In genomic region chr22:17592201-17592600, GRCh38 we compare ENCODE assay signal across 21 cellular contexts. TPM values are rescaled to one million over a fixed set of nuclear protein-coding genes. Genes with fewer than 3 reads are reported as not detected.
"Had no signal": no experiment of that assay in that cellular context is flagged by ENCODE, and none has a peak within 500 bp of the region (broad histone marks: within the 10 kb centered on the region; RNA-seq: fewer than 3 reads in every experiment).

No MANE protein-coding gene starts in this region.

- H3K9me3 Mint-ChIP-seq: activated CD4-positive, alpha-beta memory T cell treated with anti-CD3 and anti-CD28 coated beads for 36 hours; natural killer cell; stimulated activated naive CD8-positive, alpha-beta T cell treated with anti-CD3 and anti-CD28 coated beads, Interleukin-15, Interleukin-2, amounts not matched to agents 100 ng/mL and 50 ng/mL, for 24 hours had no signal

- H3K27ac ChIP-seq: body of pancreas, foreskin keratinocyte, left ventricle myocardium inferior, prostate gland, thyroid gland had no signal

- H3K9me3 ChIP-seq: body of pancreas, left ventricle myocardium inferior, prostate gland, thyroid gland had no signal

- H3K27me3 Mint-ChIP-seq: activated CD4-positive, alpha-beta memory T cell treated with anti-CD3 and anti-CD28 coated beads for 36 hours; stimulated activated naive CD8-positive, alpha-beta T cell treated with anti-CD3 and anti-CD28 coated beads, Interleukin-15, Interleukin-2, amounts not matched to agents 100 ng/mL and 50 ng/mL, for 24 hours had no signal

- H3K27me3 ChIP-seq: body of pancreas, foreskin keratinocyte, thyroid gland had no signal

- H3K4me3 ChIP-seq: body of pancreas, left ventricle myocardium inferior, prostate gland, thyroid gland had no signal

- ATAC-seq: body of pancreas, foreskin keratinocyte, natural killer cell had no signal

- H3K4me1 ChIP-seq: body of pancreas, foreskin keratinocyte, prostate gland, thyroid gland had no signal

- DNase-seq: activated CD4-positive, alpha-beta memory T cell treated with anti-CD3 and anti-CD28 coated beads for 36 hours; activated CD4-positive, alpha-beta T cell treated with anti-CD3 and anti-CD28 coated beads for 48 hours; activated naive CD4-positive, alpha-beta T cell treated with Interleukin-2 at 50 U/mL for 16 hours; activated T-cell treated with anti-CD3 and anti-CD28 coated beads, Interleukin-2, amount 50 U/mL, for 48 hours; anterior cingulate cortex; body of pancreas; erythroblast; foreskin keratinocyte; kidney glomerular epithelial cell; left ventricle myocardium inferior; midbrain; natural killer cell; substantia nigra; thyroid gland had no signal

- H3K27ac Mint-ChIP-seq: activated CD4-positive, alpha-beta memory T cell treated with anti-CD3 and anti-CD28 coated beads for 36 hours; natural killer cell had no signal

- H3K4me3 Mint-ChIP-seq: activated CD4-positive, alpha-beta memory T cell treated with anti-CD3 and anti-CD28 coated beads for 36 hours; natural killer cell; stimulated activated naive CD8-positive, alpha-beta T cell treated with anti-CD3 and anti-CD28 coated beads, Interleukin-15, Interleukin-2, amounts not matched to agents 100 ng/mL and 50 ng/mL, for 24 hours had no signal

RNA-seq across cellular contexts. Expression of gene SLC25A18, which starts 28.9 kb away (rescaled TPM):
- total RNA-seq: activated CD4-positive, alpha-beta memory T cell treated with anti-CD3 and anti-CD28 coated beads for 36 hours; chondrocyte; foreskin keratinocyte; glomerular endothelial cell; lung microvascular endothelial cell; natural killer cell; osteocyte; T-helper 1 cell treated with Interleukin-12 subunit alpha and Interleukin-12 subunit beta and Interleukin-4 antibody, amounts not matched to agents 30 ng/mL and 1 ng/mL, for 36 hours had no signal
- polyA plus RNA-seq: foreskin keratinocyte had no signal
